26 cellular contexts compared by ENCODE assay signal in genomic region chr2:197357986-197358385, GRCh38.
"Had no signal": no experiment of that assay in that cellular context is flagged by ENCODE, and none has a peak within 500 bp of the region (broad histone marks: within the 10 kb centered on the region; RNA-seq: fewer than 3 reads in every experiment).

No MANE protein-coding gene starts in this region.

- H3K4me1 ChIP-seq: left lung, lower lobe of right lung, right atrium auricular region, right lobe of liver, tibial nerve, upper lobe of left lung, vagina had no signal

- H3K27me3 Mint-ChIP-seq: naive thymus-derived CD4-positive, alpha-beta T cell; progenitor cell of endocrine pancreas; stimulated activated memory B cell treated with anti-CD40 and anti-IgM and Interleukin-4, amounts not matched to agents 10 μg/mL and 1 μg/mL and 100 μg/mL, for 72 hours; stimulated activated naive CD8-positive, alpha-beta T cell treated with anti-CD3 and anti-CD28 coated beads, Interleukin-15, amount 100 ng/mL, for 72 hours had no signal

- H3K27me3 ChIP-seq: left lung, ovary, right atrium auricular region, right lobe of liver, tibial nerve, upper lobe of left lung, vagina had no signal

- H3K27ac Mint-ChIP-seq: natural killer cell treated with Interleukin-12 subunit alpha and Interleukin-12 subunit beta and Interleukin-15 and Interleukin-18, amount 100 ng/mL, for 72 hours; stimulated activated memory B cell treated with anti-CD40 and anti-IgM and Interleukin-4, amounts not matched to agents 10 μg/mL and 1 μg/mL and 100 μg/mL, for 72 hours; stimulated activated naive CD8-positive, alpha-beta T cell treated with anti-CD3 and anti-CD28 coated beads, Interleukin-15, amount 100 ng/mL, for 72 hours had no signal

- H3K36me3 ChIP-seq: left lung, lower lobe of right lung, ovary, right atrium auricular region, right lobe of liver, tibial nerve, upper lobe of left lung, vagina had no signal

- H3K27ac ChIP-seq: left lung, lower lobe of right lung, ovary, right atrium auricular region, right lobe of liver, tibial nerve, upper lobe of left lung, vagina had no signal

- H3K4me3 ChIP-seq: left lung, lower lobe of right lung, mucosa of descending colon, ovary, right atrium auricular region, right lobe of liver, smooth muscle cell, tibial nerve, upper lobe of left lung, vagina had no signal

- ATAC-seq: left colon; left lung; lower lobe of right lung; mucosa of descending colon; naive thymus-derived CD4-positive, alpha-beta T cell; natural killer cell treated with Interleukin-12 subunit alpha and Interleukin-12 subunit beta and Interleukin-15 and Interleukin-18, amount 100 ng/mL, for 72 hours; right lobe of liver; stimulated activated memory B cell treated with anti-CD40 and anti-IgM and Interleukin-4, amounts not matched to agents 10 μg/mL and 1 μg/mL and 100 μg/mL, for 72 hours; stimulated activated naive CD8-positive, alpha-beta T cell treated with anti-CD3 and anti-CD28 coated beads, Interleukin-15, amount 100 ng/mL, for 72 hours had no signal

- DNase-seq: hippocampal formation; kidney; left colon; left lung; lower lobe of right lung; mammary epithelial cell; midbrain; mucosa of descending colon; naive thymus-derived CD4-positive, alpha-beta T cell; ovary; right lobe of liver; stimulated activated CD4-positive, alpha-beta T cell treated with anti-CD3 and anti-CD28 coated beads, Interleukin-1b, Interleukin-23, amount 100 ng/mL, for 48 hours; stimulated activated CD4-positive, alpha-beta T cell treated with anti-CD3 and anti-CD28 coated beads, Interleukin-2, amount 100 ng/mL, for 48 hours; stimulated activated CD4-positive, alpha-beta T cell treated with anti-CD3 and anti-CD28 coated beads, Interleukin-4, amount 100 ng/mL, for 4 hours; stimulated activated CD8-positive, alpha-beta memory T cell treated with anti-CD3 and anti-CD28 coated beads, Interleukin-4, amount 100 ng/mL, for 48 hours; stimulated activated naive CD4-positive, alpha-beta T cell treated with Interleukin-2 at 50 U/mL for 16 hours; stimulated activated naive CD8-positive, alpha-beta T cell treated with anti-CD3 and anti-CD28 coated beads, Interleukin-15, amount 100 ng/mL, for 72 hours; substantia nigra; upper lobe of left lung had no signal

- H3K9me3 Mint-ChIP-seq: natural killer cell treated with Interleukin-12 subunit alpha and Interleukin-12 subunit beta and Interleukin-15 and Interleukin-18, amount 100 ng/mL, for 72 hours; stimulated activated memory B cell treated with anti-CD40 and anti-IgM and Interleukin-4, amounts not matched to agents 10 μg/mL and 1 μg/mL and 100 μg/mL, for 72 hours had no signal

- H3K4me2 ChIP-seq: smooth muscle cell had no signal

- H3K9me3 ChIP-seq: left lung, lower lobe of right lung, mucosa of descending colon, ovary, right atrium auricular region, right lobe of liver, tibial nerve, upper lobe of left lung, vagina had no signal

- H3K36me3 Mint-ChIP-seq: natural killer cell treated with Interleukin-12 subunit alpha and Interleukin-12 subunit beta and Interleukin-15 and Interleukin-18, amount 100 ng/mL, for 72 hours; stimulated activated memory B cell treated with anti-CD40 and anti-IgM and Interleukin-4, amounts not matched to agents 10 μg/mL and 1 μg/mL and 100 μg/mL, for 72 hours had no signal

- H3K4me3 Mint-ChIP-seq: natural killer cell treated with Interleukin-12 subunit alpha and Interleukin-12 subunit beta and Interleukin-15 and Interleukin-18, amount 100 ng/mL, for 72 hours; stimulated activated memory B cell treated with anti-CD40 and anti-IgM and Interleukin-4, amounts not matched to agents 10 μg/mL and 1 μg/mL and 100 μg/mL, for 72 hours; stimulated activated naive CD8-positive, alpha-beta T cell treated with anti-CD3 and anti-CD28 coated beads, Interleukin-15, amount 100 ng/mL, for 72 hours had no signal
